Comparison of ENCODE assay signal across 16 cellular contexts in the genomic region with DNA sequence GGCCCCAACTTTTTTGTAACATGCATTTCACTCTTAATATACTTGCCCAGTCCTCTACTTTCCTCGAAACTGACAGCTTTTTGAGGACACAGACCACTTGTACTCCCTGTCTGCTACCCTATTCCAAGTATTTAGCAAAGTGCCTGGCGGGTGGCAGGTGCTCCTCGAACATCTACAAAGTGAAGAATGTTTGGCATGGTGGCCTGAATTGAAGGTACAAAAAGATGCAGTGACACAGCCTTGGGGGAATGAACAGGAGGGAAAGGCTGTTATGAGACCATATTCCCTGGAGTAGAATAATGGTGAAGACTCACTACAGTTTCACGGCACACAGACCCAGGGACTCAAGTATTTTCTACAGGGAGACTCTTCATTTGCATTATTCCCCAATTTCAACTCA.
"Had no signal": no experiment of that assay in that cellular context is flagged by ENCODE, and none has a peak within 500 bp of the region (broad histone marks: within the 10 kb centered on the region; RNA-seq: fewer than 3 reads in every experiment).

No MANE protein-coding gene starts in this region.

- H3K27ac ChIP-seq: esophagus muscularis mucosa, left ventricle myocardium inferior, pancreas had no signal

- DNase-seq: activated CD4-positive, alpha-beta T cell treated with anti-CD3 and anti-CD28 coated beads, Interleukin-2, amount 50 U/mL, for 1 hour; activated naive CD4-positive, alpha-beta T cell treated with Interleukin-2 at 50 U/mL for 16 hours; activated naive CD8-positive, alpha-beta T cell treated with anti-CD3 and anti-CD28 coated beads, Interleukin-2, amount 50 U/mL, for 24 hours; activated T-cell treated with anti-CD3 and anti-CD28 coated beads for 4 hours; aorta; hippocampal formation; left ventricle myocardium inferior; pancreas; stimulated activated CD4-positive, alpha-beta T cell treated with anti-CD3 and anti-CD28 coated beads, Interleukin-2, amount 100 ng/mL, for 48 hours; stimulated activated naive B cell treated with anti-CD40 and anti-IgM and Interleukin-4, amounts not matched to agents 10 μg/mL and 1 μg/mL and 100 μg/mL, for 72 hours; T-helper 9 cell; tibial artery had no signal

- H3K9me3 ChIP-seq: esophagus muscularis mucosa, left ventricle myocardium inferior, pancreas, tibial artery had no signal

- H3K36me3 ChIP-seq: esophagus muscularis mucosa, left ventricle myocardium inferior, pancreas, tibial artery had no signal

- H3K27me3 Mint-ChIP-seq: activated naive CD8-positive, alpha-beta T cell treated with anti-CD3 and anti-CD28 coated beads, Interleukin-2, amount 50 U/mL, for 24 hours; activated T-helper 17 cell treated with anti-CD3 and anti-CD28 coated beads, Interleukin-2, amount 50 U/mL, for 72 hours; memory B cell; stimulated activated naive B cell treated with anti-CD40 and anti-IgM and Interleukin-4, amounts not matched to agents 10 μg/mL and 1 μg/mL and 100 μg/mL, for 72 hours had no signal

- H3K27me3 ChIP-seq: esophagus muscularis mucosa, pancreas, tibial artery had no signal

- H3K4me3 ChIP-seq: esophagus muscularis mucosa, left ventricle myocardium inferior, pancreas had no signal

- H3K36me3 Mint-ChIP-seq: memory B cell; stimulated activated naive B cell treated with anti-CD40 and anti-IgM and Interleukin-4, amounts not matched to agents 10 μg/mL and 1 μg/mL and 100 μg/mL, for 72 hours had no signal

- H3K4me3 Mint-ChIP-seq: activated naive CD8-positive, alpha-beta T cell treated with anti-CD3 and anti-CD28 coated beads, Interleukin-2, amount 50 U/mL, for 24 hours; activated T-helper 17 cell treated with anti-CD3 and anti-CD28 coated beads, Interleukin-2, amount 50 U/mL, for 72 hours; memory B cell; stimulated activated naive B cell treated with anti-CD40 and anti-IgM and Interleukin-4, amounts not matched to agents 10 μg/mL and 1 μg/mL and 100 μg/mL, for 72 hours had no signal

- H3K4me1 Mint-ChIP-seq: activated naive CD8-positive, alpha-beta T cell treated with anti-CD3 and anti-CD28 coated beads, Interleukin-2, amount 50 U/mL, for 24 hours; activated T-helper 17 cell treated with anti-CD3 and anti-CD28 coated beads, Interleukin-2, amount 50 U/mL, for 72 hours; memory B cell; stimulated activated naive B cell treated with anti-CD40 and anti-IgM and Interleukin-4, amounts not matched to agents 10 μg/mL and 1 μg/mL and 100 μg/mL, for 72 hours had no signal

- ATAC-seq: activated CD4-positive, CD25-positive, alpha-beta regulatory T cell treated with anti-CD3 and anti-CD28 coated beads, Interleukin-2, amount 50 U/mL, for 24 hours; activated naive CD8-positive, alpha-beta T cell treated with anti-CD3 and anti-CD28 coated beads, Interleukin-2, amount 50 U/mL, for 24 hours; activated T-helper 17 cell treated with anti-CD3 and anti-CD28 coated beads, Interleukin-2, amount 50 U/mL, for 72 hours; pancreas; stimulated activated naive B cell treated with anti-CD40 and anti-IgM and Interleukin-4, amounts not matched to agents 10 μg/mL and 1 μg/mL and 100 μg/mL, for 72 hours had no signal

- H3K9me3 Mint-ChIP-seq: activated naive CD8-positive, alpha-beta T cell treated with anti-CD3 and anti-CD28 coated beads, Interleukin-2, amount 50 U/mL, for 24 hours; activated T-helper 17 cell treated with anti-CD3 and anti-CD28 coated beads, Interleukin-2, amount 50 U/mL, for 72 hours; memory B cell; stimulated activated naive B cell treated with anti-CD40 and anti-IgM and Interleukin-4, amounts not matched to agents 10 μg/mL and 1 μg/mL and 100 μg/mL, for 72 hours had no signal

- H3K4me1 ChIP-seq: left ventricle myocardium inferior, pancreas had no signal

- H3K27ac Mint-ChIP-seq: activated naive CD8-positive, alpha-beta T cell treated with anti-CD3 and anti-CD28 coated beads, Interleukin-2, amount 50 U/mL, for 24 hours; activated T-helper 17 cell treated with anti-CD3 and anti-CD28 coated beads, Interleukin-2, amount 50 U/mL, for 72 hours; memory B cell; stimulated activated naive B cell treated with anti-CD40 and anti-IgM and Interleukin-4, amounts not matched to agents 10 μg/mL and 1 μg/mL and 100 μg/mL, for 72 hours had no signal
